In the genomic region with DNA sequence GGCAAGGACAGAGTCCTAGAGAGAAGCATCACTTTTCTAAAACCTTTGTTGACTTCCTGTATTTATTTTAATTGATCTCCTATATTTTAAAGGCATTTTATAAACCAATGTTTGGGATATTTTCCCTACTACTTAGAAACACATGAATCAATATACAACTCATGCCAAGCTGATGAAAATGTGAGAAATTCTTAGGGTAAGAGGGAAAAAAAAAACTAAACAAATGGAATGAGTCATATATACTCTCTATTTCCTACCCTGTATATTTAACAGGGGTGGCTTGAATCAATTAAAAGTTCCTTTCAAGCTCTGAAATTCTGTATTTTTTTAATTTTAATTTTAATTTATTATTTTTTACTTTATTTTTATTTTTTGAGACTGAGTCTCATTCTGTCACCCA, we compare ENCODE assay signal across 1 cellular context.
A peak's percentile ranks its signal among the peaks of the same experiment; 100 is the strongest.
TF ChIP-seq lines count a peak whose summit lies in the region.

No MANE protein-coding gene starts in this region.

TF ChIP-seq in K562, 482 proteins besides CTCF, POLR2A, EP300 and RAD21:
- TF ChIP-seq SMAD3 (CRISPR knock-in tag; conservative IDR thresholded peaks at IDR 0.05) (no peak), SAFB2 (IDR thresholded peaks at IDR 0.05; ENCODE audit: borderline replicate concordance, low read depth, low read length, severe bottlenecking) (no peak), KDM4B (IDR thresholded peaks at IDR 0.05; ENCODE audit: borderline replicate concordance in 2 of 2, low read depth in 1 of 2) (no peak), ZNF124 (CRISPR knock-in tag; IDR thresholded peaks at IDR 0.05) (no peak), RCOR1 (IDR thresholded peaks at IDR 0.05; ENCODE audit: borderline replicate concordance in 1 of 2, low read depth in 2 of 2, low read length in 2 of 2) (no peak)
- TF ChIP-seq, protein P1, sequence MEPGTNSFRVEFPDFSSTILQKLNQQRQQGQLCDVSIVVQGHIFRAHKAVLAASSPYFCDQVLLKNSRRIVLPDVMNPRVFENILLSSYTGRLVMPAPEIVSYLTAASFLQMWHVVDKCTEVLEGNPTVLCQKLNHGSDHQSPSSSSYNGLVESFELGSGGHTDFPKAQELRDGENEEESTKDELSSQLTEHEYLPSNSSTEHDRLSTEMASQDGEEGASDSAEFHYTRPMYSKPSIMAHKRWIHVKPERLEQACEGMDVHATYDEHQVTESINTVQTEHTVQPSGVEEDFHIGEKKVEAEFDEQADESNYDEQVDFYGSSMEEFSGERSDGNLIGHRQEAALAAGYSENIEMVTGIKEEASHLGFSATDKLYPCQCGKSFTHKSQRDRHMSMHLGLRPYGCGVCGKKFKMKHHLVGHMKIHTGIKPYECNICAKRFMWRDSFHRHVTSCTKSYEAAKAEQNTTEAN (CRISPR knock-in tag; IDR thresholded peaks at IDR 0.05): no peak
- TF ChIP-seq, protein P2, sequence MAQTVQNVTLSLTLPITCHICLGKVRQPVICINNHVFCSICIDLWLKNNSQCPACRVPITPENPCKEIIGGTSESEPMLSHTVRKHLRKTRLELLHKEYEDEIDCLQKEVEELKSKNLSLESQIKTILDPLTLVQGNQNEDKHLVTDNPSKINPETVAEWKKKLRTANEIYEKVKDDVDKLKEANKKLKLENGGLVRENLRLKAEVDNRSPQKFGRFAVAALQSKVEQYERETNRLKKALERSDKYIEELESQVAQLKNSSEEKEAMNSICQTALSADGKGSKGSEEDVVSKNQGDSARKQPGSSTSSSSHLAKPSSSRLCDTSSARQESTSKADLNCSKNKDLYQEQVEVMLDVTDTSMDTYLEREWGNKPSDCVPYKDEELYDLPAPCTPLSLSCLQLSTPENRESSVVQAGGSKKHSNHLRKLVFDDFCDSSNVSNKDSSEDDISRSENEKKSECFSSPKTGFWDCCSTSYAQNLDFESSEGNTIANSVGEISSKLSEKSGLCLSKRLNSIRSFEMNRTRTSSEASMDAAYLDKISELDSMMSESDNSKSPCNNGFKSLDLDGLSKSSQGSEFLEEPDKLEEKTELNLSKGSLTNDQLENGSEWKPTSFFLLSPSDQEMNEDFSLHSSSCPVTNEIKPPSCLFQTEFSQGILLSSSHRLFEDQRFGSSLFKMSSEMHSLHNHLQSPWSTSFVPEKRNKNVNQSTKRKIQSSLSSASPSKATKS (CRISPR knock-in tag; IDR thresholded peaks at IDR 0.05): no peak
- TF ChIP-seq, protein P3, sequence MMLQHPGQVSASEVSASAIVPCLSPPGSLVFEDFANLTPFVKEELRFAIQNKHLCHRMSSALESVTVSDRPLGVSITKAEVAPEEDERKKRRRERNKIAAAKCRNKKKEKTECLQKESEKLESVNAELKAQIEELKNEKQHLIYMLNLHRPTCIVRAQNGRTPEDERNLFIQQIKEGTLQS (IDR thresholded peaks at IDR 0.05): peak; percentile 43
- TF ChIP-seq, protein P3 (CRISPR knock-in tag; conservative IDR thresholded peaks at IDR 0.05): no peak
TF ChIP-seq in K562: peak in this region for 1.
